ENCODE assay signal across 32 cellular contexts in the genomic region with DNA sequence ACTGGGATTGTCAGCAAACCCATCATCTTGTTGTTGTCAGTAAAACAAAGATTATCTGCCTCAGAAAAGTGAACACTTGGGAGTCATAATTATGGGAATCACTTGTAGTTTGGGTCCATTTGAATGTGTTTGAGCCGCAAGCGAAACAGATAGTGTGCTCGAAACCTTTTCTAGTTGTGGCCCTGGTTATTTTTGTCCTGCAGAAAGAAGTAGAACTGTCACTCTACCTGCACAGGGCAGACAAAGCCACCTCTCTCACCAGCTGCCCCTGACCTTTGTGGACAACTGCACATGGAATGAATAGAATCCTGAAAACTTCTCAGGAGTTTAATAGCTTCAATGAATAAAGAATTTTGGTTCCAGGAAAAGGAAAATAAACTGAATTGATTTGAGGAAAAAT.
"Had no signal": no experiment of that assay in that cellular context is flagged by ENCODE, and none has a peak within 500 bp of the region (broad histone marks: within the 10 kb centered on the region; RNA-seq: fewer than 3 reads in every experiment).

No MANE protein-coding gene starts in this region.

- H3K27ac ChIP-seq: neutrophil, pancreas, psoas muscle, skin epidermis, spleen, suprapubic skin, testis, tibial nerve, upper lobe of left lung, vagina had no signal

- DNase-seq: naive thymus-derived CD4-positive, alpha-beta T cell; natural killer cell; nucleus accumbens; pancreas; posterior cingulate gyrus; psoas muscle; right cardiac atrium; spleen; stimulated activated CD4-positive, alpha-beta T cell treated with anti-CD3 and anti-CD28 coated beads, Interleukin-12 subunit alpha, Interleukin-12 subunit beta, amount 100 ng/mL, for 4 hours; stimulated activated CD4-positive, alpha-beta T cell treated with anti-CD3 and anti-CD28 coated beads, Interleukin-1b, Interleukin-23, amount 100 ng/mL, for 48 hours; stimulated activated CD4-positive, alpha-beta T cell treated with anti-CD3 and anti-CD28 coated beads, Interleukin-4, amount 100 ng/mL, for 1 hour; stimulated activated CD4-positive, alpha-beta T cell treated with anti-CD3 and anti-CD28 coated beads, Interleukin-4, amount 100 ng/mL, for 4 hours; stimulated activated CD8-positive, alpha-beta memory T cell treated with anti-CD3 and anti-CD28 coated beads, Interleukin-4, amount 100 ng/mL, for 48 hours; stimulated activated naive CD4-positive, alpha-beta T cell; stimulated activated naive CD8-positive, alpha-beta T cell treated with anti-CD3 and anti-CD28 coated beads, Interleukin-15, amount 100 ng/mL, for 72 hours; stimulated activated naive CD8-positive, alpha-beta T cell treated with anti-CD3 and anti-CD28 coated beads, Interleukin-15, Interleukin-2, amounts not matched to agents 100 U/mL and 50 U/mL, for 24 hours; substantia nigra; testis; trophoblast cell had no signal

- H3K36me3 ChIP-seq: neutrophil, pancreas, spleen, suprapubic skin, tibial nerve, upper lobe of left lung, vagina had no signal

- H3K4me2 ChIP-seq: smooth muscle cell had no signal

- H3K4me3 Mint-ChIP-seq: naive thymus-derived CD4-positive, alpha-beta T cell; natural killer cell; nephron; neural crest cell; stimulated activated memory B cell treated with anti-CD40 and anti-IgM and Interleukin-4, amounts not matched to agents 10 μg/mL and 1 μg/mL and 100 μg/mL, for 72 hours; stimulated activated naive CD8-positive, alpha-beta T cell treated with anti-CD3 and anti-CD28 coated beads, Interleukin-15, amount 100 ng/mL, for 72 hours had no signal

- H3K4me3 ChIP-seq: pancreas, psoas muscle, skin epidermis, smooth muscle cell, spleen, suprapubic skin, testis, tibial nerve, upper lobe of left lung, vagina had no signal

- H3K9me3 ChIP-seq: neutrophil, pancreas, psoas muscle, spleen, suprapubic skin, testis, tibial nerve, upper lobe of left lung, vagina had no signal

- ATAC-seq: naive thymus-derived CD4-positive, alpha-beta T cell; natural killer cell; pancreas; psoas muscle; right cardiac atrium; sciatic nerve; stimulated activated memory B cell treated with anti-CD40 and anti-IgM and Interleukin-4, amounts not matched to agents 10 μg/mL and 1 μg/mL and 100 μg/mL, for 72 hours; stimulated activated naive CD8-positive, alpha-beta T cell treated with anti-CD3 and anti-CD28 coated beads, Interleukin-15, amount 100 ng/mL, for 72 hours; stimulated activated naive CD8-positive, alpha-beta T cell treated with anti-CD3 and anti-CD28 coated beads, Interleukin-15, Interleukin-2, amounts not matched to agents 100 U/mL and 50 U/mL, for 24 hours had no signal

- H3K36me3 Mint-ChIP-seq: naive thymus-derived CD4-positive, alpha-beta T cell; natural killer cell; stimulated activated memory B cell treated with anti-CD40 and anti-IgM and Interleukin-4, amounts not matched to agents 10 μg/mL and 1 μg/mL and 100 μg/mL, for 72 hours had no signal

- H3K27ac Mint-ChIP-seq: naive thymus-derived CD4-positive, alpha-beta T cell; natural killer cell; nephron; progenitor cell of endocrine pancreas; stimulated activated memory B cell treated with anti-CD40 and anti-IgM and Interleukin-4, amounts not matched to agents 10 μg/mL and 1 μg/mL and 100 μg/mL, for 72 hours; stimulated activated naive CD8-positive, alpha-beta T cell treated with anti-CD3 and anti-CD28 coated beads, Interleukin-15, amount 100 ng/mL, for 72 hours had no signal

- H3K4me1 ChIP-seq: pancreas, psoas muscle, spleen, suprapubic skin, testis, tibial nerve, upper lobe of left lung, vagina had no signal

- H3K4me1 Mint-ChIP-seq: naive thymus-derived CD4-positive, alpha-beta T cell; natural killer cell; nephron; stimulated activated memory B cell treated with anti-CD40 and anti-IgM and Interleukin-4, amounts not matched to agents 10 μg/mL and 1 μg/mL and 100 μg/mL, for 72 hours; stimulated activated naive CD8-positive, alpha-beta T cell treated with anti-CD3 and anti-CD28 coated beads, Interleukin-15, amount 100 ng/mL, for 72 hours had no signal

- H3K9me3 Mint-ChIP-seq: nephron; neural crest cell; stimulated activated memory B cell treated with anti-CD40 and anti-IgM and Interleukin-4, amounts not matched to agents 10 μg/mL and 1 μg/mL and 100 μg/mL, for 72 hours; stimulated activated naive CD8-positive, alpha-beta T cell treated with anti-CD3 and anti-CD28 coated beads, Interleukin-15, amount 100 ng/mL, for 72 hours had no signal

- H3K27me3 ChIP-seq: pancreas, testis, tibial nerve, upper lobe of left lung, vagina had no signal

- FAIRE-seq: pancreas, urothelium cell line had no signal
